ENCODE assay signal across 8 cellular contexts in the genomic region with DNA sequence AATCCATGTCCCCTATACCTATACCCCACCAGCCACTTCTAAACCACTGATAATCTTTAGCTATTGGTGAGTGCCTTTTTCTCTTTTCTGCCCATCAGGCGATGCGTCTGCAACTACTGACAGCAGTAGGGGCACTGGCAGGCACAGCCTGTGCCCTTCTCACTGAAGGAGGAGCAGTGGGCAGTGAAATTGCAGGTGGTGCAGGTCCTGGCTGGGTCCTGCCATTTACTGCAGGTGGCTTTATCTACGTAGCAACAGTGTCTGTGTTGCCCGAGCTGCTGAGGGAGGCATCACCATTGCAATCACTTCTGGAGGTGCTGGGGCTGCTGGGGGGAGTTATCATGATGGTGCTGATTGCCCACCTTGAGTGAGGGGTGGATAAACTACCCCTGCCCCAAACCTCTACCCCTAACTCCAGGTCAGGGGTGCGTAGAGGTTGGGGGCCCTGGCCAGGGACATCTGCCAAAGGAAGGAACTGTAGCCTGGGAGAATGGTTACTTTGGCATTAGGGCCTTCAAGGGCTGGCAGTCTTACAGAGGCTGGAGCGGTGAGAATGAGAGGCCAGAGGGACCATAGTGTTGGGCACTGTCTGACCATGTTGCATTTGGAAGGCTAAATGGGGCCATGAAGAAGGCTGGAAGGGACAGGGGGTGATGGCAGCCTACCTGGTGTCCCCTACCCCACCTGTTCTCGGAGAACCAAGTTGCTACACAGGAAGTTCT. TPM values are rescaled to one million over a fixed set of nuclear protein-coding genes. Genes with fewer than 3 reads are reported as not detected.
DNase-seq lines count a peak whose midpoint lies in the region; ATAC-seq and TF ChIP-seq lines count a peak whose summit lies in the region.

No MANE protein-coding gene starts in this region.

- H3K27me3 ChIP-seq in left ventricle myocardium inferior (ENCODE audit: low read depth): no peaks in the 10 kb centered on the region

- peaks cover 60% of the 10 kb centered on the region for H3K36me3 Mint-ChIP-seq in activated T-helper 17 cell treated with anti-CD3 and anti-CD28 coated beads, Interleukin-2, amount 50 U/mL, for 72 hours (ENCODE audit: low read depth)
- peaks cover 27% of the 10 kb centered on the region for H3K36me3 Mint-ChIP-seq in type B pancreatic cell

- H3K4me1 Mint-ChIP-seq in activated T-helper 17 cell treated with anti-CD3 and anti-CD28 coated beads, Interleukin-2, amount 50 U/mL, for 72 hours: peaks cover 51% of the 10 kb centered on the region
- peaks cover 61% of the 10 kb centered on the region for H3K4me1 Mint-ChIP-seq in type B pancreatic cell (ENCODE audit: unreplicated experiment)

- intact Hi-C loops in left ventricle myocardium inferior (cut with micrococcal nuclease): no loop called here
- intact Hi-C loops in left cardiac atrium (cut with DNase I): no loop called here
- intact Hi-C loops in mucosa of descending colon (cut with DNase I, micrococcal nuclease): no loop called here

- H3K27ac ChIP-seq in left ventricle myocardium inferior (replicated peaks) (peak overlapping the region; percentile 81), mesodermal cell (ENCODE audit: low read depth, low read length, severe bottlenecking) (peak overlapping the region; percentile 13)

- H3K9me3 Mint-ChIP-seq in activated T-helper 17 cell treated with anti-CD3 and anti-CD28 coated beads, Interleukin-2, amount 50 U/mL, for 72 hours: no peaks in the 10 kb centered on the region
- H3K9me3 Mint-ChIP-seq in type B pancreatic cell: no peaks in the 10 kb centered on the region

- H3K27me3 Mint-ChIP-seq in activated T-helper 17 cell treated with anti-CD3 and anti-CD28 coated beads, Interleukin-2, amount 50 U/mL, for 72 hours: no peaks in the 10 kb centered on the region
- H3K27me3 Mint-ChIP-seq in type B pancreatic cell: no peaks in the 10 kb centered on the region

- no peak for ATAC-seq in left cardiac atrium
- no peak for ATAC-seq in activated T-helper 17 cell treated with anti-CD3 and anti-CD28 coated beads, Interleukin-2, amount 50 U/mL, for 72 hours (replicated peaks)
- ATAC-seq in mucosa of descending colon: no peak
- ATAC-seq in GM21576 (IDR thresholded peaks at IDR 0.05; ENCODE audit: unreplicated experiment): no peak

- H3K4me3 ChIP-seq in left ventricle myocardium inferior (peak overlapping the region; percentile 73), mesodermal cell (ENCODE audit: extremely low read depth, insufficient read depth, low read length, poor library complexity, severe bottlenecking) (no peak overlapping the region), mucosa of descending colon (no peak overlapping the region)

- peaks cover 82% of the 10 kb centered on the region for H3K4me1 ChIP-seq in left ventricle myocardium inferior
- H3K4me1 ChIP-seq in mesodermal cell (ENCODE audit: control insufficient read depth, insufficient read depth, low read length, poor library complexity, severe bottlenecking): peaks cover 30% of the 10 kb centered on the region
- peaks cover 37% of the 10 kb centered on the region for H3K4me1 ChIP-seq in mucosa of descending colon (ENCODE audit: low read depth)

- peak overlapping the region; percentile 85 for H3K27ac Mint-ChIP-seq in activated T-helper 17 cell treated with anti-CD3 and anti-CD28 coated beads, Interleukin-2, amount 50 U/mL, for 72 hours
- peak overlapping the region; percentile 99 for H3K27ac Mint-ChIP-seq in type B pancreatic cell

- H3K4me3 Mint-ChIP-seq in activated T-helper 17 cell treated with anti-CD3 and anti-CD28 coated beads, Interleukin-2, amount 50 U/mL, for 72 hours: peak overlapping the region; percentile 100
- peak overlapping the region; percentile 100 for H3K4me3 Mint-ChIP-seq in type B pancreatic cell

- WGBS in mesodermal cell (ENCODE audit: insufficient coverage in 2 of 2), 2 experiments: 96 to 100% methylated on average over 2 to 5 of the region's 7 CpGs

- DNase-seq in left ventricle myocardium inferior (no peak), left cardiac atrium (no peak), type B pancreatic cell (ENCODE audit: extremely low spot score, unreplicated experiment) (no peak), A172 (ENCODE audit: low spot score) (no peak), mucosa of descending colon (no peak)

- H3K9me3 ChIP-seq in left ventricle myocardium inferior (replicated peaks): no peaks in the 10 kb centered on the region
- no peaks in the 10 kb centered on the region for H3K9me3 ChIP-seq in mesodermal cell (ENCODE audit: control insufficient read depth, low read length)
- no peaks in the 10 kb centered on the region for H3K9me3 ChIP-seq in mucosa of descending colon

- no peak for TF ChIP-seq CTCF in left ventricle myocardium inferior (IDR thresholded peaks at IDR 0.05; ENCODE audit: borderline replicate concordance)
- TF ChIP-seq CTCF in type B pancreatic cell (conservative IDR thresholded peaks at IDR 0.05): no peak
- no peak for TF ChIP-seq CTCF in mucosa of descending colon (IDR thresholded peaks at IDR 0.05)

- H3K36me3 ChIP-seq in left ventricle myocardium inferior: peaks cover 27% of the 10 kb centered on the region
- H3K36me3 ChIP-seq in mesodermal cell (ENCODE audit: control insufficient read depth, insufficient read depth, low read length): peaks cover 32% of the 10 kb centered on the region
- no peaks in the 10 kb centered on the region for H3K36me3 ChIP-seq in mucosa of descending colon (ENCODE audit: low read depth)

RNA-seq across cellular contexts. Expression of a gene that starts 0.9 kb away (rescaled TPM):
- total RNA-seq in left ventricle myocardium inferior: 18.2 TPM
- 10 to 100 TPM; 13.3 to 14.3 TPM for total RNA-seq in left cardiac atrium
- 10 to 100 TPM in 1 of 2 donors, 1 to 10 TPM in 1; 3.4 to 13.1 TPM for total RNA-seq in activated T-helper 17 cell treated with anti-CD3 and anti-CD28 coated beads, Interleukin-2, amount 50 U/mL, for 72 hours
- 4.5 TPM for polyA plus RNA-seq in mesodermal cell (2013, experiment 1 of 2)
- 3.3 TPM for polyA plus RNA-seq in mesodermal cell (2013, experiment 2 of 2)
- 13.9 and 15.7 TPM in 2 replicates for total RNA-seq in type B pancreatic cell (ENCODE audit: low replicate concordance)
- 0.19 TPM in 1 of 2 replicates, not detected in the other for total RNA-seq in A172 (2014; rRNA removed; shearing (Covaris generic))
- total RNA-seq in mucosa of descending colon: 10 to 100 TPM; 12.3 to 23.2 (median 19.7) TPM

RNA-seq across cellular contexts. Expression of a gene that starts 2.9 kb away (rescaled TPM):
- total RNA-seq in left ventricle myocardium inferior (50.5 TPM), left cardiac atrium (100 to 1,000 TPM in 1 of 2 donors, 10 to 100 TPM in 1; 80.1 to 132 TPM), type B pancreatic cell (ENCODE audit: low replicate concordance) (147 and 202 TPM in 2 replicates), mucosa of descending colon (100 to 1,000 TPM in 2 of 3 donors, 10 to 100 TPM in 1; 96.9 to 159 (median 106) TPM)
- total RNA-seq in activated T-helper 17 cell treated with anti-CD3 and anti-CD28 coated beads, Interleukin-2, amount 50 U/mL, for 72 hours: 10 to 100 TPM; 50.5 to 65.0 TPM
- 136 TPM for polyA plus RNA-seq in mesodermal cell (2013, experiment 1 of 2)
- 121 TPM for polyA plus RNA-seq in mesodermal cell (2013, experiment 2 of 2)
- 77.7 and 120 TPM in 2 replicates for total RNA-seq in A172 (2014; rRNA removed; shearing (Covaris generic))

RNA-seq across cellular contexts. Expression of a gene that starts 3.1 kb away (rescaled TPM):
- total RNA-seq in left ventricle myocardium inferior (40.3 TPM), left cardiac atrium (10 to 100 TPM; 32.5 to 39.5 TPM), type B pancreatic cell (ENCODE audit: low replicate concordance) (49.2 and 61.9 TPM in 2 replicates), mucosa of descending colon (10 to 100 TPM; 45.4 to 51.1 (median 51.1) TPM)
- 10 to 100 TPM; 31.0 to 68.7 TPM for total RNA-seq in activated T-helper 17 cell treated with anti-CD3 and anti-CD28 coated beads, Interleukin-2, amount 50 U/mL, for 72 hours
- 39.3 TPM for polyA plus RNA-seq in mesodermal cell (2013, experiment 1 of 2)
- polyA plus RNA-seq in mesodermal cell (2013, experiment 2 of 2): 31.0 TPM
- total RNA-seq in A172 (2014; rRNA removed; shearing (Covaris generic)): 14.1 and 20.4 TPM in 2 replicates

RNA-seq across cellular contexts. Expression of a gene that starts 4.7 kb away (rescaled TPM):
- total RNA-seq in left ventricle myocardium inferior (28.4 TPM), left cardiac atrium (10 to 100 TPM; 29.7 to 30.0 TPM), type B pancreatic cell (ENCODE audit: low replicate concordance) (44.5 and 60.4 TPM in 2 replicates), mucosa of descending colon (10 to 100 TPM; 28.4 to 45.1 (median 30.3) TPM)
- 10 to 100 TPM; 22.7 to 25.1 TPM for total RNA-seq in activated T-helper 17 cell treated with anti-CD3 and anti-CD28 coated beads, Interleukin-2, amount 50 U/mL, for 72 hours
- polyA plus RNA-seq in mesodermal cell (2013, experiment 1 of 2): 30.4 TPM
- polyA plus RNA-seq in mesodermal cell (2013, experiment 2 of 2): 27.6 TPM
- total RNA-seq in A172 (2014; rRNA removed; shearing (Covaris generic)): 16.2 and 19.7 TPM in 2 replicates

RNA-seq across cellular contexts. Expression of a gene that starts 11.3 kb away (rescaled TPM):
- total RNA-seq in left ventricle myocardium inferior: 1.3 TPM
- total RNA-seq in left cardiac atrium: 1 to 10 TPM in 1 of 2 donors, under 1 TPM in 1; 0.94 to 1.3 TPM
- total RNA-seq in activated T-helper 17 cell treated with anti-CD3 and anti-CD28 coated beads, Interleukin-2, amount 50 U/mL, for 72 hours: 1 to 10 TPM; 1.2 to 3.3 TPM
- polyA plus RNA-seq in mesodermal cell (2013, experiment 1 of 2): 20.3 TPM
- polyA plus RNA-seq in mesodermal cell (2013, experiment 2 of 2): 16.4 TPM
- 1.3 and 11.9 TPM in 2 replicates for total RNA-seq in type B pancreatic cell (ENCODE audit: low replicate concordance)
- 0.79 and 1.7 TPM in 2 replicates for total RNA-seq in A172 (2014; rRNA removed; shearing (Covaris generic))
- total RNA-seq in mucosa of descending colon: 1 to 10 TPM in 1 of 3 donors, under 1 TPM in 2; 0.27 to 1.1 (median 0.52) TPM
